16 cellular contexts compared by ENCODE assay signal in genomic region chr4:76278583-76278982, GRCh38. TPM values are rescaled to one million over a fixed set of nuclear protein-coding genes. Genes with fewer than 3 reads are reported as not detected.
"Had no signal": no experiment of that assay in that cellular context is flagged by ENCODE, and none has a peak within 500 bp of the region (broad histone marks: within the 10 kb centered on the region; RNA-seq: fewer than 3 reads in every experiment).

No MANE protein-coding gene starts in this region.

- H3K9me3 ChIP-seq: thoracic aorta had no signal

- ATAC-seq: activated T-helper 17 cell treated with anti-CD3 and anti-CD28 coated beads, Interleukin-2, amount 50 U/mL, for 72 hours; left ventricle myocardium superior; right cardiac atrium; stimulated activated naive CD8-positive, alpha-beta T cell treated with anti-CD3 and anti-CD28 coated beads, Interleukin-15, amount 100 ng/mL, for 72 hours had no signal

- H3K4me3 ChIP-seq: thoracic aorta had no signal

- H3K36me3 ChIP-seq: thoracic aorta had no signal

- H3K27ac ChIP-seq: thoracic aorta, VCaP had no signal

- DNase-seq: activated CD4-positive, alpha-beta T cell treated with anti-CD3 and anti-CD28 coated beads, Interleukin-2, amount 50 U/mL, for 48 hours; activated naive CD4-positive, alpha-beta T cell treated with Interleukin-2 at 50 U/mL for 16 hours; aorta; effector memory CD4-positive, alpha-beta T cell; foreskin fibroblast; hypothalamus; kidney; left ventricle myocardium superior; mesenchymal stem cell; occipital lobe; right cardiac atrium; stimulated activated naive CD8-positive, alpha-beta T cell treated with anti-CD3 and anti-CD28 coated beads, Interleukin-15, amount 100 ng/mL, for 72 hours; T-helper 9 cell had no signal

RNA-seq across cellular contexts. Expression of gene FAM47E, which starts 27.1 kb away (rescaled TPM):
- total RNA-seq: activated T-helper 17 cell treated with anti-CD3 and anti-CD28 coated beads, Interleukin-2, amount 50 U/mL, for 72 hours had no signal
